ENCODE assay signal across 9 cellular contexts in genomic region chr16:67154578-67155304, GRCh38. TPM values are rescaled to one million over a fixed set of nuclear protein-coding genes. Genes with fewer than 3 reads are reported as not detected.
A peak's percentile ranks its signal among the peaks of the same experiment; 100 is the strongest.
DNase-seq lines count a peak whose midpoint lies in the region; ATAC-seq and TF ChIP-seq lines count a peak whose summit lies in the region.
"Had no signal": no experiment of that assay in that cellular context is flagged by ENCODE, and none has a peak within 500 bp of the region (broad histone marks: within the 10 kb centered on the region; RNA-seq: fewer than 3 reads in every experiment).

No MANE protein-coding gene starts in this region.

- DNase-seq in left ventricle myocardium inferior (no peak), left ventricle myocardium superior (no peak), kidney epithelial cell (ENCODE audit: low read depth) (no peak), upper lobe of right lung (no peak)
- no peak for DNase-seq in effector CD4-positive, alpha-beta T cell
- no peak for DNase-seq in central memory CD4-positive, alpha-beta T cell
- DNase-seq: esophagus squamous epithelium had no signal

- H3K4me3 Mint-ChIP-seq in activated T-helper 17 cell treated with anti-CD3 and anti-CD28 coated beads, Interleukin-2, amount 50 U/mL, for 72 hours = peak overlapping the region; percentile 94

- no peaks in the 10 kb centered on the region for H3K9me3 Mint-ChIP-seq in activated T-helper 17 cell treated with anti-CD3 and anti-CD28 coated beads, Interleukin-2, amount 50 U/mL, for 72 hours

- H3K36me3 Mint-ChIP-seq in activated T-helper 17 cell treated with anti-CD3 and anti-CD28 coated beads, Interleukin-2, amount 50 U/mL, for 72 hours (ENCODE audit: low read depth) = peaks cover 39% of the 10 kb centered on the region

- no peaks in the 10 kb centered on the region for H3K9me3 ChIP-seq in left ventricle myocardium inferior (replicated peaks)
- H3K9me3 ChIP-seq in upper lobe of right lung = no peaks in the 10 kb centered on the region
- H3K9me3 ChIP-seq: esophagus squamous epithelium had no signal

- H3K4me3 ChIP-seq in left ventricle myocardium inferior (peak overlapping the region; percentile 51), kidney epithelial cell (ENCODE audit: low read depth, low read length) (peak overlapping the region; percentile 15), upper lobe of right lung (peak overlapping the region; percentile 8)

- intact Hi-C loops in left ventricle myocardium inferior (cut with micrococcal nuclease) = loop anchor here (5.0 kb wide), 1 partner anchor 177 kb away; no protein-coding TSS in a partner anchor
- intact Hi-C loops in left ventricle myocardium superior (cut with micrococcal nuclease) = loop anchor here (5.0 kb wide), 1 partner anchor 177 kb away; no protein-coding TSS in a partner anchor
- intact Hi-C loops in upper lobe of right lung (cut with DNase I) = loop anchor here (10.0 kb wide), 1 partner anchor 180 kb away; no protein-coding TSS in a partner anchor

- H3K4me1 Mint-ChIP-seq in activated T-helper 17 cell treated with anti-CD3 and anti-CD28 coated beads, Interleukin-2, amount 50 U/mL, for 72 hours = peaks cover 38% of the 10 kb centered on the region

- no peak for ATAC-seq in left ventricle myocardium superior
- no peak for ATAC-seq in activated T-helper 17 cell treated with anti-CD3 and anti-CD28 coated beads, Interleukin-2, amount 50 U/mL, for 72 hours (replicated peaks)
- no peak for ATAC-seq in upper lobe of right lung
- ATAC-seq in HG02840 (IDR thresholded peaks at IDR 0.05; ENCODE audit: low FRiP score, unreplicated experiment) = no peak

- H3K27ac Mint-ChIP-seq in activated T-helper 17 cell treated with anti-CD3 and anti-CD28 coated beads, Interleukin-2, amount 50 U/mL, for 72 hours = no peak overlapping the region

- H3K27me3 ChIP-seq in left ventricle myocardium inferior (ENCODE audit: low read depth) = peaks cover 11% of the 10 kb centered on the region
- peaks cover 55% of the 10 kb centered on the region for H3K27me3 ChIP-seq in kidney epithelial cell (ENCODE audit: control insufficient read depth, insufficient read depth, low read length)
- no peaks in the 10 kb centered on the region for H3K27me3 ChIP-seq in upper lobe of right lung
- H3K27me3 ChIP-seq: esophagus squamous epithelium had no signal

- H3K27me3 Mint-ChIP-seq in activated T-helper 17 cell treated with anti-CD3 and anti-CD28 coated beads, Interleukin-2, amount 50 U/mL, for 72 hours = no peaks in the 10 kb centered on the region

- H3K36me3 ChIP-seq in left ventricle myocardium inferior (no peaks in the 10 kb centered on the region), kidney epithelial cell (ENCODE audit: control insufficient read depth, insufficient read depth, low read length) (no peaks in the 10 kb centered on the region), upper lobe of right lung (no peaks in the 10 kb centered on the region)

- no peak for TF ChIP-seq CTCF in left ventricle myocardium inferior (IDR thresholded peaks at IDR 0.05; ENCODE audit: borderline replicate concordance)
- no peak for TF ChIP-seq CTCF in kidney epithelial cell (IDR thresholded peaks at IDR 0.05; ENCODE audit: insufficient read depth, low read length, poor library complexity, severe bottlenecking)
- no peak for TF ChIP-seq CTCF in upper lobe of right lung (IDR thresholded peaks at IDR 0.05)

- no peak overlapping the region for H3K27ac ChIP-seq in left ventricle myocardium inferior (replicated peaks)
- H3K27ac ChIP-seq in upper lobe of right lung = no peak overlapping the region
- H3K27ac ChIP-seq: esophagus squamous epithelium had no signal

- H3K4me1 ChIP-seq in left ventricle myocardium inferior = peaks cover 46% of the 10 kb centered on the region
- peaks cover 12% of the 10 kb centered on the region for H3K4me1 ChIP-seq in upper lobe of right lung

RNA-seq across cellular contexts. Expression of gene B3GNT9, which starts 3.9 kb away (rescaled TPM):
- total RNA-seq in left ventricle myocardium inferior (9.8 TPM), left ventricle myocardium superior (7.8 TPM), kidney epithelial cell (1.5 and 2.4 TPM in 2 replicates), upper lobe of right lung (19.3 TPM)
- total RNA-seq in activated T-helper 17 cell treated with anti-CD3 and anti-CD28 coated beads, Interleukin-2, amount 50 U/mL, for 72 hours = 10 to 100 TPM in 1 of 2 donors, 1 to 10 TPM in 1; 8.3 to 12.3 TPM

RNA-seq across cellular contexts. Expression of gene TRADD, which starts 5.0 kb away (rescaled TPM):
- total RNA-seq in left ventricle myocardium inferior (9.8 TPM), left ventricle myocardium superior (7.2 TPM), kidney epithelial cell (30.0 and 36.3 TPM in 2 replicates), upper lobe of right lung (24.1 TPM)
- 10 to 100 TPM; 36.3 to 65.9 TPM for total RNA-seq in activated T-helper 17 cell treated with anti-CD3 and anti-CD28 coated beads, Interleukin-2, amount 50 U/mL, for 72 hours

RNA-seq across cellular contexts. Expression of gene FBXL8, which starts 5.0 kb away (rescaled TPM):
- 9.4 TPM for total RNA-seq in left ventricle myocardium inferior
- 12.0 TPM for total RNA-seq in left ventricle myocardium superior
- 100 to 1,000 TPM in 1 of 2 donors, 10 to 100 TPM in 1; 33.1 to 108 TPM for total RNA-seq in activated T-helper 17 cell treated with anti-CD3 and anti-CD28 coated beads, Interleukin-2, amount 50 U/mL, for 72 hours
- 6.6 and 9.6 TPM in 2 replicates for total RNA-seq in kidney epithelial cell
- 34.1 TPM for total RNA-seq in upper lobe of right lung

RNA-seq across cellular contexts. Expression of gene HSF4, which starts 9.8 kb away (rescaled TPM):
- total RNA-seq in left ventricle myocardium inferior = 70.5 TPM
- total RNA-seq in left ventricle myocardium superior = 71.0 TPM
- total RNA-seq in activated T-helper 17 cell treated with anti-CD3 and anti-CD28 coated beads, Interleukin-2, amount 50 U/mL, for 72 hours = 100 to 1,000 TPM in 1 of 2 donors, 10 to 100 TPM in 1; 71.3 to 325 TPM
- total RNA-seq in kidney epithelial cell = 1.5 and 5.5 TPM in 2 replicates
- total RNA-seq in upper lobe of right lung = 87.8 TPM

RNA-seq across cellular contexts. Expression of gene NOL3, which starts 15.6 kb away (rescaled TPM):
- total RNA-seq in left ventricle myocardium inferior = 110 TPM
- 125 TPM for total RNA-seq in left ventricle myocardium superior
- total RNA-seq in activated T-helper 17 cell treated with anti-CD3 and anti-CD28 coated beads, Interleukin-2, amount 50 U/mL, for 72 hours = 100 to 1,000 TPM in 1 of 2 donors, 10 to 100 TPM in 1; 30.0 to 194 TPM
- total RNA-seq in kidney epithelial cell = 23.9 and 28.3 TPM in 2 replicates
- total RNA-seq in upper lobe of right lung = 59.7 TPM
